17 cellular contexts compared by ENCODE assay signal in the genomic region with DNA sequence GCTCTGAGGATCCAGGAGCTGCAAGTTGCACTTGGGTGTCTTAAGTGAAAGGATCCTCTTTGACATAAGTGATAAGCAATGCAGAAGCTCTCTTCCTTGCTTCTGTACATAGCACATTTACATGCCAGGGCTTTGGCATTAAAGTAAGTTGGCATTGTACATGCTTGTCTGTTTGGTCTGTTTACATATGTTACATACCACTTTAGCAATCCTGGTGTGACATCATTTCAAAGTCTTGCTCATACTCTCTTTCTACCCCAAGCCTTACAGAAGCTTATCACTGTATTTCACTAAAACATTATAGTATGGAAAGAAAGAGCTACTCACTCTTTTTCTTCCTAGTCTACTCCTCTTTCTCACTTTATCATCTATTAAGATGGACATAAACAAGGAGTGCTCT.
DNase-seq lines count a peak whose midpoint lies in the region; ATAC-seq, FAIRE-seq and TF ChIP-seq lines count a peak whose summit lies in the region.
"Had no signal": no experiment of that assay in that cellular context is flagged by ENCODE, and none has a peak within 500 bp of the region (broad histone marks: within the 10 kb centered on the region; RNA-seq: fewer than 3 reads in every experiment).

No MANE protein-coding gene starts in this region.

- H3K36me3 ChIP-seq in bronchial epithelial cell (ENCODE audit: control insufficient read depth, insufficient read depth, low read length) (no peaks in the 10 kb centered on the region), smooth muscle cell (ENCODE audit: low read depth) (no peaks in the 10 kb centered on the region)
- H3K36me3 ChIP-seq: BLaER1 treated with 17β-estradiol and CSF1 and Interleukin-3, amounts not matched to agents 10 nM and 100 nM; MG63 had no signal

- peak overlapping the region; percentile 23 for H3K4me2 ChIP-seq in smooth muscle cell

- peak overlapping the region; percentile 67 for H2AFZ ChIP-seq in smooth muscle cell (ENCODE audit: low read depth)

- no peaks in the 10 kb centered on the region for H3K4me1 ChIP-seq in smooth muscle cell (ENCODE audit: low read depth)

- H3K9ac ChIP-seq in smooth muscle cell (ENCODE audit: low read depth): no peak overlapping the region
- H3K9ac ChIP-seq: BLaER1 treated with 17β-estradiol and CSF1 and Interleukin-3, amounts not matched to agents 10 nM and 100 nM had no signal

- H4K20me1 ChIP-seq in smooth muscle cell (ENCODE audit: low read depth): no peaks in the 10 kb centered on the region
- H4K20me1 ChIP-seq: BLaER1 treated with 17β-estradiol and CSF1 and Interleukin-3, amounts not matched to agents 10 nM and 100 nM had no signal

- H3K79me2 ChIP-seq in smooth muscle cell (ENCODE audit: low read depth): no peaks in the 10 kb centered on the region

- no peak overlapping the region for H3K4me3 ChIP-seq in bronchial epithelial cell (ENCODE audit: low read depth, low read length)
- H3K4me3 ChIP-seq in smooth muscle cell: no peak overlapping the region
- H3K4me3 ChIP-seq: BLaER1 treated with 17β-estradiol and CSF1 and Interleukin-3, amounts not matched to agents 10 nM and 100 nM; MG63 had no signal

- no peak for ATAC-seq in HG03378 (IDR thresholded peaks at IDR 0.05; ENCODE audit: unreplicated experiment)
- no peak for ATAC-seq in GM18520 (IDR thresholded peaks at IDR 0.05; ENCODE audit: unreplicated experiment)
- ATAC-seq in HG02938 (IDR thresholded peaks at IDR 0.05; ENCODE audit: unreplicated experiment): no peak

- peak overlapping the region; percentile 22 for H3K27ac ChIP-seq in smooth muscle cell (ENCODE audit: low read depth)
- H3K27ac ChIP-seq: 22Rv1 had no signal

- DNase-seq in DMS53 (lab: John Stamatoyannopoulos, UW): peak; percentile 18
- DNase-seq in DMS53 treated with DMSO at 0.1 percent for 48 hours (lab: John Stamatoyannopoulos, UW; ENCODE audit: unreplicated experiment): no peak
- peak; percentile 59 for DNase-seq in bronchial epithelial cell (ENCODE audit: low read depth)
- DNase-seq in fibroblast of peridontal ligament (ENCODE audit: extremely low read depth): peak; percentile 47
- DNase-seq in smooth muscle cell (lab: John Stamatoyannopoulos, UW; ENCODE audit: unreplicated experiment): no peak
- DNase-seq: DMS 273 treated with DMSO at 0.1 percent for 48 hours, KBM-7, MG63, NCI-H1930, NCI-H2171 treated with DMSO at 0.1 percent for 48 hours, NCI-H510A, SIG-M5 had no signal

- no peaks in the 10 kb centered on the region for H3F3A ChIP-seq in smooth muscle cell (ENCODE audit: low read depth)

- TF ChIP-seq CTCF in bronchial epithelial cell (IDR thresholded peaks at IDR 0.05; ENCODE audit: insufficient read depth, low read length, severe bottlenecking): no peak
- TF ChIP-seq CTCF in smooth muscle cell (IDR thresholded peaks at IDR 0.05; ENCODE audit: borderline replicate concordance, insufficient read depth, poor library complexity, severe bottlenecking): no peak

- H3K9me3 ChIP-seq in smooth muscle cell (replicated peaks; ENCODE audit: low read depth): no peaks in the 10 kb centered on the region
- H3K9me3 ChIP-seq: MG63 had no signal

- H3K27me3 ChIP-seq in bronchial epithelial cell (ENCODE audit: control insufficient read depth, insufficient read depth, low read length) (no peaks in the 10 kb centered on the region), smooth muscle cell (ENCODE audit: low read depth) (no peaks in the 10 kb centered on the region)
- H3K27me3 ChIP-seq: BLaER1 treated with 17β-estradiol and CSF1 and Interleukin-3, amounts not matched to agents 10 nM and 100 nM; MG63 had no signal

- no peak for FAIRE-seq in bronchial epithelial cell (lab: Jason Lieb, UNC)

Comparison
In these comparisons a context has a peak if more than half of its experiments do, and no peak if none do; other contexts are left out.
1. DNase-seq: peak in DMS53 (single experiment), bronchial epithelial cell (single experiment) and fibroblast of peridontal ligament (single experiment); none in DMS53 treated with DMSO at 0.1 percent for 48 hours (single experiment) and smooth muscle cell (single experiment).